In genomic region chr2:232142049-232142448, GRCh38 we compare ENCODE assay signal across 1 cellular context.
TF ChIP-seq lines count a peak whose summit lies in the region.

No MANE protein-coding gene starts in this region.

TF ChIP-seq in H1, 55 proteins besides CTCF, POLR2A, EP300 and RAD21:
- TF ChIP-seq RXRA (IDR thresholded peaks at IDR 0.05; ENCODE audit: insufficient read depth, low read depth, low read length) (no peak), NRF1 (IDR thresholded peaks at IDR 0.05; ENCODE audit: low read depth, low read length) (no peak), CEBPB (IDR thresholded peaks at IDR 0.05; ENCODE audit: low read depth, low read length) (no peak), ZNF274 (IDR thresholded peaks at IDR 0.05; ENCODE audit: borderline replicate concordance, extremely low read depth, low read length) (no peak), KDM1A (IDR thresholded peaks at IDR 0.05; ENCODE audit: borderline replicate concordance, low read length) (no peak), CBX5 (IDR thresholded peaks at IDR 0.05; ENCODE audit: low read depth, low read length) (no peak), GTF2F1 (IDR thresholded peaks at IDR 0.05; ENCODE audit: borderline replicate concordance, low read depth, low read length) (no peak), E2F6 (IDR thresholded peaks at IDR 0.05) (no peak), TCF12 (IDR thresholded peaks at IDR 0.05; ENCODE audit: low read depth, low read length) (no peak), HDAC6 (IDR thresholded peaks at IDR 0.05; ENCODE audit: low read depth, low read length) (no peak), PHF8 (conservative IDR thresholded peaks at IDR 0.05; ENCODE audit: low read depth, low read length) (no peak), ATF2 (IDR thresholded peaks at IDR 0.05; ENCODE audit: low read length) (no peak), KDM4A (IDR thresholded peaks at IDR 0.05; ENCODE audit: low read depth, low read length, severe bottlenecking) (no peak)
TF ChIP-seq in H1: peak in this region for 0.
